8 cellular contexts compared by ENCODE assay signal in the genomic region with DNA sequence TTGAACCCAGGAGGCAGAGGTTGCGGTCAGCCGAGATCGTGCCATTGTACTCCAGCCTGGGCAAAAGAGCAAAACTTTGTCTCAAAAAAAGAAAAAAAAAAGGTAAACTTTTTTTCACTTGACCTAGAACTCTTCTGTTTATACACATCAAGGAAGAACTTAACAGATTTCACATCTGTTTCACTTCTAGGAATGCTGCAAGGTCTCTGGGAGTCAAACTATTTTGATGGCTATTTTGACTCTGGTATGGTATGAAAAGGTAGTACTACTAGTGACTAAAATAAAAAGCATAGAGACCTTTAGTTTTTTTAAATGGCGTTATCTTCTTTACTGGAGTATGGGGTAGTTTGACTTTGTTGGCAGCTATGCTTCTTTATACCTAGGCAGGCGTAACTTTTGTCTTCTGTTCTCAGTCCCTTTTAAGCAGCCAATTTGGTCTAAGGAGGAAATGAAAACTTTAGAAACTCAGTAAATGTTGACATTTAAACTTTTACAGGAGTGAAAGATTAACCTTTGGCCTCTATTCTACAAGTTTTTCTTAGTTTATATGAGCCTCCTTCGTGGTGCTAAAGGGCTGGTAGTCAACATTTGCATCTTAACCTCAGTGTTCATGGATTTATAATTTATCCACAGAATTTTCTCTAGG. TPM values are rescaled to one million over a fixed set of nuclear protein-coding genes. Genes with fewer than 3 reads are reported as not detected.
DNase-seq lines count a peak whose midpoint lies in the region; ATAC-seq and TF ChIP-seq lines count a peak whose summit lies in the region.
"Not testable (repeated sequence)": the region's sequence is repeated elsewhere in the genome, so short reads cannot be mapped to it uniquely, and the experiment has no call there.

No MANE protein-coding gene starts in this region.

- POLR2A ChIA-PET in PC-3 (lab: Charles Lee; ENCODE audit: unreplicated experiment), result not testable (repeated sequence)

- not testable (repeated sequence) for TF ChIP-seq CTCF in PC-3 (conservative IDR thresholded peaks at IDR 0.05; ENCODE audit: low read depth, low read length); cardiac muscle cell (IDR thresholded peaks at IDR 0.05; ENCODE audit: low read depth, low read length); natural killer cell (IDR thresholded peaks at IDR 0.05)

- H3K4me3 Mint-ChIP-seq in activated naive CD8-positive, alpha-beta T cell, result peak overlapping the region; percentile 45
- H3K4me3 Mint-ChIP-seq in natural killer cell, result not testable (repeated sequence)

- H3K27ac ChIP-seq in PC-3 (ENCODE audit: low read length), result not testable (repeated sequence)
- peak overlapping the region; percentile 23 for H3K27ac ChIP-seq in cardiac muscle cell

- intact Hi-C loops in PC-3 (cut with micrococcal nuclease); natural killer cell (cut with micrococcal nuclease): not testable (repeated sequence)

- H3K36me3 ChIP-seq in PC-3 (ENCODE audit: low read depth, low read length); cardiac muscle cell: not testable (repeated sequence)

- not testable (repeated sequence) for H3K4me3 ChIP-seq in PC-3 (ENCODE audit: low read length); cardiac muscle cell

- not testable (repeated sequence) for H3K9me2 ChIP-seq in PC-3 (replicated peaks; ENCODE audit: low read length)

- BruUV-seq in PC-3 (replicated peaks; lab: Mats Ljungman, UMichigan), result not testable (repeated sequence)

- ATAC-seq in GM18511 (IDR thresholded peaks at IDR 0.05; ENCODE audit: unreplicated experiment) (peak; percentile 78), GM21447 (IDR thresholded peaks at IDR 0.05; ENCODE audit: unreplicated experiment) (peak; percentile 59), HG03175 (IDR thresholded peaks at IDR 0.05; ENCODE audit: unreplicated experiment) (peak; percentile 72), PC-3 (peak; percentile 45)
- ATAC-seq in natural killer cell, result not testable (repeated sequence)

- not testable (repeated sequence) for H3K9me3 Mint-ChIP-seq in activated naive CD8-positive, alpha-beta T cell (ENCODE audit: low read depth); natural killer cell

- CTCF ChIA-PET in PC-3 (lab: Charles Lee), result not testable (repeated sequence)

- not testable (repeated sequence) for H3K27me3 ChIP-seq in PC-3 (ENCODE audit: low read length); cardiac muscle cell

- not testable (repeated sequence) for H3K4me2 ChIP-seq in PC-3 (ENCODE audit: low read length)

- peak; percentile 2 for DNase-seq in AG08396 (ENCODE audit: low spot score)
- DNase-seq in PC-3; cardiac muscle cell (ENCODE audit: low read depth in 1 of 2, low spot score in 1 of 2); natural killer cell: not testable (repeated sequence)

- H3F3A ChIP-seq in PC-3 (ENCODE audit: low read length, unreplicated experiment), result not testable (repeated sequence)

- H3K27ac Mint-ChIP-seq in activated naive CD8-positive, alpha-beta T cell, result peak overlapping the region; percentile 64
- peak overlapping the region; percentile 44 to 50 for H3K27ac Mint-ChIP-seq in natural killer cell

- H3K9ac ChIP-seq in PC-3 (ENCODE audit: low read length), result not testable (repeated sequence)

- H3K9me3 ChIP-seq in PC-3 (ENCODE audit: low read length); cardiac muscle cell (ENCODE audit: low read depth): not testable (repeated sequence)

- H3K36me3 Mint-ChIP-seq in activated naive CD8-positive, alpha-beta T cell; natural killer cell: not testable (repeated sequence)

- H3K4me1 Mint-ChIP-seq in activated naive CD8-positive, alpha-beta T cell (ENCODE audit: low read depth), result peaks cover 51% of the 10 kb centered on the region
- H3K4me1 Mint-ChIP-seq in natural killer cell, result peaks cover 41 to 44% of the 10 kb centered on the region in 2 donors

- H3K4me1 ChIP-seq in PC-3 (ENCODE audit: insufficient read depth, low read length); cardiac muscle cell (ENCODE audit: low read depth): not testable (repeated sequence)

- not testable (repeated sequence) for H2AFZ ChIP-seq in PC-3 (ENCODE audit: low read length)

- H4K20me1 ChIP-seq in PC-3 (ENCODE audit: low read length), result not testable (repeated sequence)

- H3K79me2 ChIP-seq in PC-3 (ENCODE audit: low read length), result peaks cover 86% of the 10 kb centered on the region

- not testable (repeated sequence) for H3K27me3 Mint-ChIP-seq in activated naive CD8-positive, alpha-beta T cell; natural killer cell (ENCODE audit: low read depth in 2 of 2)

RNA-seq across cellular contexts. Expression of gene TLK2, which starts 28.7 kb away (rescaled TPM):
- total RNA-seq in PC-3 (2014; rRNA removed), result 40.5 and 60.3 TPM in 2 replicates
- total RNA-seq in cardiac muscle cell, result 27.1 and 43.1 TPM in 2 replicates
- polyA plus RNA-seq in cardiac muscle cell, result 36.8 and 37.9 TPM in 2 replicates
- total RNA-seq in natural killer cell, result 10 to 100 TPM; 63.8 to 77.2 (median 68.2) TPM
